Comparison of ENCODE assay signal across 11 cellular contexts in the genomic region with DNA sequence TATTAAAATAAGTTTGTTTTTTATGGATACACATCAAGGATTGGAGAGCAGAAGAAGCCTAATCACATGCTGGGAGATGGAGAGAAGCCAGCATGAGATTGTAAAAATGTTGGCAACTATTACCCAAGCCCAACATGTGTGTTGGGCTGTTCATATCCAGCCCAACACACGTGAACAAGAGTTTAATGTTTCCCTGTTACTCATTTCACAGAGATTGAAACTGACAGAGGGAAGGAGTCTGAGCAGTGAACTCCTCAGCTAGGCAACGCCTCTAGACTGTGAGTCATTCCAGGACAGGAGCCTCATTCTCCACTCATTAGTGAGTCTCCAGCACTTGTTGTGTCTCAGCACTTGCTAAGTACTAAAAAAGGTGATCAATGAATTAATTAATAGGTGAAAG. TPM values are rescaled to one million over a fixed set of nuclear protein-coding genes. Genes with fewer than 3 reads are reported as not detected.
DNase-seq lines count a peak whose midpoint lies in the region; ATAC-seq, FAIRE-seq and TF ChIP-seq lines count a peak whose summit lies in the region.
"Had no signal": no experiment of that assay in that cellular context is flagged by ENCODE, and none has a peak within 500 bp of the region (broad histone marks: within the 10 kb centered on the region; RNA-seq: fewer than 3 reads in every experiment).

No MANE protein-coding gene starts in this region.

- no peak overlapping the region for H3K4me2 ChIP-seq in smooth muscle cell
- H3K4me2 ChIP-seq: BLaER1 had no signal

- H3K4me1 ChIP-seq in smooth muscle cell (ENCODE audit: low read depth) = no peaks in the 10 kb centered on the region
- H3K4me1 ChIP-seq in effector memory CD4-positive, alpha-beta T cell (ENCODE audit: control insufficient read depth, insufficient read depth, low read length, poor library complexity, severe bottlenecking) = no peaks in the 10 kb centered on the region
- H3K4me1 ChIP-seq: BLaER1 had no signal

- CTCF ChIA-PET in activated CD8-positive, alpha-beta memory T cell treated with anti-CD3 and anti-CD28 coated beads, Interleukin-2, amount 10 ng/mL, durations not matched to agents 7 days and 5 days (lab: Charles Lee) = no interaction called here

- no peak overlapping the region for H3K4me3 ChIP-seq in smooth muscle cell
- no peak overlapping the region for H3K4me3 ChIP-seq in effector memory CD4-positive, alpha-beta T cell (ENCODE audit: insufficient read depth, low read depth, low read length, poor library complexity, severe bottlenecking)
- H3K4me3 ChIP-seq: BLaER1, SK-N-MC had no signal

- 49% methylated on average over 2 of the region's 2 CpGs for WGBS in smooth muscle cell (ENCODE audit: low lambda C conversion rate)

- no peaks in the 10 kb centered on the region for H3K79me2 ChIP-seq in smooth muscle cell (ENCODE audit: low read depth)

- DNase-seq in activated CD8-positive, alpha-beta memory T cell treated with anti-CD3 and anti-CD28 coated beads, Interleukin-2, amount 10 ng/mL, durations not matched to agents 7 days and 5 days = no peak
- DNase-seq in activated CD8-positive, alpha-beta memory T cell treated with anti-CD3 and anti-CD28 coated beads, Interleukin-2, amount 50 U/mL, for 4 hours = no peak
- DNase-seq in smooth muscle cell (lab: John Stamatoyannopoulos, UW; ENCODE audit: unreplicated experiment) = no peak
- DNase-seq in frontal cortex (ENCODE audit: low spot score in 2 of 2) = no peak
- no peak for DNase-seq in effector memory CD4-positive, alpha-beta T cell
- DNase-seq in stimulated activated naive CD4-positive, alpha-beta T cell treated with Interleukin-2 at 50 U/mL for 16 hours (lab: John Stamatoyannopoulos, UW) = no peak

- ATAC-seq in activated CD8-positive, alpha-beta memory T cell treated with anti-CD3 and anti-CD28 coated beads, Interleukin-2, amount 10 ng/mL, durations not matched to agents 7 days and 5 days = peak; percentile 55
- ATAC-seq in HG02870 (IDR thresholded peaks at IDR 0.05; ENCODE audit: unreplicated experiment) = peak; percentile 99
- peak; percentile 89 for ATAC-seq in SK-N-SH treated with all-trans-retinoic acid at 6 μM for 48 hours

- no peaks in the 10 kb centered on the region for H3K36me3 Mint-ChIP-seq in activated CD8-positive, alpha-beta memory T cell treated with anti-CD3 and anti-CD28 coated beads, Interleukin-2, amount 10 ng/mL, durations not matched to agents 7 days and 5 days

- no peak overlapping the region for H3K9ac ChIP-seq in smooth muscle cell (ENCODE audit: low read depth)
- H3K9ac ChIP-seq: BLaER1 had no signal

- H3K4me1 Mint-ChIP-seq in activated CD8-positive, alpha-beta memory T cell treated with anti-CD3 and anti-CD28 coated beads, Interleukin-2, amount 10 ng/mL, durations not matched to agents 7 days and 5 days = peaks cover 5% of the 10 kb centered on the region

- no peaks in the 10 kb centered on the region for H3K9me3 Mint-ChIP-seq in activated CD8-positive, alpha-beta memory T cell treated with anti-CD3 and anti-CD28 coated beads, Interleukin-2, amount 10 ng/mL, durations not matched to agents 7 days and 5 days (ENCODE audit: low read depth)
- H3K9me3 Mint-ChIP-seq: stimulated activated naive CD8-positive, alpha-beta T cell treated with anti-CD3 and anti-CD28 coated beads, Interleukin-15, Interleukin-2, amounts not matched to agents 100 ng/mL and 50 ng/mL, for 24 hours had no signal

- no peaks in the 10 kb centered on the region for H3K36me3 ChIP-seq in smooth muscle cell (ENCODE audit: low read depth)
- H3K36me3 ChIP-seq in effector memory CD4-positive, alpha-beta T cell (ENCODE audit: control insufficient read depth, insufficient read depth, low read length) = no peaks in the 10 kb centered on the region
- H3K36me3 ChIP-seq: BLaER1 had no signal

- no peaks in the 10 kb centered on the region for H3K9me3 ChIP-seq in smooth muscle cell (replicated peaks; ENCODE audit: low read depth)
- no peaks in the 10 kb centered on the region for H3K9me3 ChIP-seq in effector memory CD4-positive, alpha-beta T cell (ENCODE audit: control insufficient read depth, low read length)
- H3K9me3 ChIP-seq: BLaER1 had no signal

- FAIRE-seq in frontal cortex (lab: Jason Lieb, UNC) = no peak

- H3K27ac Mint-ChIP-seq in activated CD8-positive, alpha-beta memory T cell treated with anti-CD3 and anti-CD28 coated beads, Interleukin-2, amount 10 ng/mL, durations not matched to agents 7 days and 5 days = no peak overlapping the region
- H3K27ac Mint-ChIP-seq: stimulated activated naive CD8-positive, alpha-beta T cell treated with anti-CD3 and anti-CD28 coated beads, Interleukin-15, Interleukin-2, amounts not matched to agents 100 ng/mL and 50 ng/mL, for 24 hours had no signal

- TF ChIP-seq CTCF in smooth muscle cell (IDR thresholded peaks at IDR 0.05; ENCODE audit: borderline replicate concordance, insufficient read depth, poor library complexity, severe bottlenecking) = no peak

- no peak overlapping the region for H2AFZ ChIP-seq in smooth muscle cell (ENCODE audit: low read depth)

- H3K4me3 Mint-ChIP-seq in activated CD8-positive, alpha-beta memory T cell treated with anti-CD3 and anti-CD28 coated beads, Interleukin-2, amount 10 ng/mL, durations not matched to agents 7 days and 5 days = no peak overlapping the region
- H3K4me3 Mint-ChIP-seq: stimulated activated naive CD8-positive, alpha-beta T cell treated with anti-CD3 and anti-CD28 coated beads, Interleukin-15, Interleukin-2, amounts not matched to agents 100 ng/mL and 50 ng/mL, for 24 hours had no signal

- peak overlapping the region; percentile 5 for H3K27ac ChIP-seq in smooth muscle cell (ENCODE audit: low read depth)
- no peak overlapping the region for H3K27ac ChIP-seq in effector memory CD4-positive, alpha-beta T cell (ENCODE audit: insufficient read depth, low read length, poor library complexity, severe bottlenecking)
- H3K27ac ChIP-seq: BLaER1, SK-N-MC had no signal

- no peaks in the 10 kb centered on the region for H3F3A ChIP-seq in smooth muscle cell (ENCODE audit: low read depth)

- no peaks in the 10 kb centered on the region for H3K27me3 ChIP-seq in smooth muscle cell (ENCODE audit: low read depth)
- no peaks in the 10 kb centered on the region for H3K27me3 ChIP-seq in effector memory CD4-positive, alpha-beta T cell (replicated peaks; ENCODE audit: control insufficient read depth, insufficient read depth, low read length, poor library complexity, severe bottlenecking)
- H3K27me3 ChIP-seq: BLaER1 had no signal

- H3K27me3 Mint-ChIP-seq in activated CD8-positive, alpha-beta memory T cell treated with anti-CD3 and anti-CD28 coated beads, Interleukin-2, amount 10 ng/mL, durations not matched to agents 7 days and 5 days = peaks cover 15% of the 10 kb centered on the region

- no peaks in the 10 kb centered on the region for H4K20me1 ChIP-seq in smooth muscle cell (ENCODE audit: low read depth)
- H4K20me1 ChIP-seq: BLaER1 had no signal

TF ChIP-seq in SK-N-SH treated with all-trans-retinoic acid at 6 μM for 48 hours, 23 proteins besides CTCF, POLR2A, EP300 and RAD21 (continues in another document):
- TF ChIP-seq BACH2 (CRISPR knock-in tag; IDR thresholded peaks at IDR 0.05; ENCODE audit: borderline replicate concordance) (no peak), ZNF70 (CRISPR knock-in tag; IDR thresholded peaks at IDR 0.05) (no peak), RARB (CRISPR knock-in tag; IDR thresholded peaks at IDR 0.05) (no peak), SNAI2 (CRISPR knock-in tag; IDR thresholded peaks at IDR 0.05) (no peak), PPARA (CRISPR knock-in tag; IDR thresholded peaks at IDR 0.05; ENCODE audit: borderline replicate concordance) (no peak), ARNTL (CRISPR knock-in tag; IDR thresholded peaks at IDR 0.05; ENCODE audit: borderline replicate concordance, low read depth) (no peak), ESRRG (CRISPR knock-in tag; IDR thresholded peaks at IDR 0.05) (no peak), ZC3H10 (CRISPR knock-in tag; IDR thresholded peaks at IDR 0.05) (no peak)
- TF ChIP-seq, protein P1, sequence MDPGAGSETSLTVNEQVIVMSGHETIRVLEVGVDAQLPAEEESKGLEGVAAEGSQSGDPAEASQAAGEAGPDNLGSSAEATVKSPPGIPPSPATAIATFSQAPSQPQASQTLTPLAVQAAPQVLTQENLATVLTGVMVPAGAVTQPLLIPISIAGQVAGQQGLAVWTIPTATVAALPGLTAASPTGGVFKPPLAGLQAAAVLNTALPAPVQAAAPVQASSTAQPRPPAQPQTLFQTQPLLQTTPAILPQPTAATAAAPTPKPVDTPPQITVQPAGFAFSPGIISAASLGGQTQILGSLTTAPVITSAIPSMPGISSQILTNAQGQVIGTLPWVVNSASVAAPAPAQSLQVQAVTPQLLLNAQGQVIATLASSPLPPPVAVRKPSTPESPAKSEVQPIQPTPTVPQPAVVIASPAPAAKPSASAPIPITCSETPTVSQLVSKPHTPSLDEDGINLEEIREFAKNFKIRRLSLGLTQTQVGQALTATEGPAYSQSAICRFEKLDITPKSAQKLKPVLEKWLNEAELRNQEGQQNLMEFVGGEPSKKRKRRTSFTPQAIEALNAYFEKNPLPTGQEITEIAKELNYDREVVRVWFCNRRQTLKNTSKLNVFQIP (CRISPR knock-in tag; IDR thresholded peaks at IDR 0.05; ENCODE audit: borderline replicate concordance, low read depth) = no peak
- TF ChIP-seq, protein P2, sequence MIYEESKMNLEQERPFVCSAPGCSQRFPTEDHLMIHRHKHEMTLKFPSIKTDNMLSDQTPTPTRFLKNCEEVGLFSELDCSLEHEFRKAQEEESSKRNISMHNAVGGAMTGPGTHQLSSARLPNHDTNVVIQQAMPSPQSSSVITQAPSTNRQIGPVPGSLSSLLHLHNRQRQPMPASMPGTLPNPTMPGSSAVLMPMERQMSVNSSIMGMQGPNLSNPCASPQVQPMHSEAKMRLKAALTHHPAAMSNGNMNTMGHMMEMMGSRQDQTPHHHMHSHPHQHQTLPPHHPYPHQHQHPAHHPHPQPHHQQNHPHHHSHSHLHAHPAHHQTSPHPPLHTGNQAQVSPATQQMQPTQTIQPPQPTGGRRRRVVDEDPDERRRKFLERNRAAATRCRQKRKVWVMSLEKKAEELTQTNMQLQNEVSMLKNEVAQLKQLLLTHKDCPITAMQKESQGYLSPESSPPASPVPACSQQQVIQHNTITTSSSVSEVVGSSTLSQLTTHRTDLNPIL (CRISPR knock-in tag; IDR thresholded peaks at IDR 0.05; ENCODE audit: low read depth) = no peak

RNA-seq across cellular contexts. Expression of a gene that starts 43.2 kb away (rescaled TPM):
- 10 to 100 TPM; 57.2 to 57.5 TPM for total RNA-seq in activated CD8-positive, alpha-beta memory T cell treated with anti-CD3 and anti-CD28 coated beads, Interleukin-2, amount 10 ng/mL, durations not matched to agents 7 days and 5 days
- total RNA-seq in smooth muscle cell (11.6 and 19.2 TPM in 2 replicates), frontal cortex (8.2 TPM)
- polyA plus RNA-seq in smooth muscle cell = 19.7 and 24.1 TPM in 2 replicates
